7 cellular contexts compared by ENCODE assay signal in genomic region chr19:1214299-1214861, GRCh38. TPM values are rescaled to one million over a fixed set of nuclear protein-coding genes. Genes with fewer than 3 reads are reported as not detected.
A peak's percentile ranks its signal among the peaks of the same experiment; 100 is the strongest.
DNase-seq lines count a peak whose midpoint lies in the region; ATAC-seq, FAIRE-seq and TF ChIP-seq lines count a peak whose summit lies in the region.
"Had no signal": no experiment of that assay in that cellular context is flagged by ENCODE, and none has a peak within 500 bp of the region (broad histone marks: within the 10 kb centered on the region; RNA-seq: fewer than 3 reads in every experiment).

No MANE protein-coding gene starts in this region.

- H3K27me3 Mint-ChIP-seq in activated T-cell treated with anti-CD3 and anti-CD28 coated beads, Interleukin-2, amount 50 U/mL, for 72 hours (ENCODE audit: low read depth), result no peaks in the 10 kb centered on the region
- H3K27me3 Mint-ChIP-seq in type B pancreatic cell, result no peaks in the 10 kb centered on the region

- no peak overlapping the region for H3K4me3 ChIP-seq in kidney (ENCODE audit: low read length in 2 of 2)

- peaks cover 27 to 55% of the 10 kb centered on the region in 2 donors for H3K4me1 ChIP-seq in kidney (ENCODE audit: control insufficient read depth in 1 of 2, insufficient read depth in 1 of 2, low read depth in 1 of 2, low read length in 2 of 2)

- intact Hi-C loops in kidney (cut with DNase I), result no loop called here

- peak overlapping the region; percentile 99 for H3K27ac Mint-ChIP-seq in activated T-cell treated with anti-CD3 and anti-CD28 coated beads, Interleukin-2, amount 50 U/mL, for 72 hours
- peak overlapping the region; percentile 88 for H3K27ac Mint-ChIP-seq in type B pancreatic cell

- peaks cover 39% of the 10 kb centered on the region for H3K4me1 Mint-ChIP-seq in activated T-cell treated with anti-CD3 and anti-CD28 coated beads, Interleukin-2, amount 50 U/mL, for 72 hours (ENCODE audit: low read depth)
- peaks cover 15% of the 10 kb centered on the region for H3K4me1 Mint-ChIP-seq in type B pancreatic cell (ENCODE audit: unreplicated experiment)

- ATAC-seq in activated T-cell treated with anti-CD3 and anti-CD28 coated beads, Interleukin-2, amount 50 U/mL, for 72 hours (replicated peaks in 1 of 2), result no peak
- no peak for ATAC-seq in GM19351 (IDR thresholded peaks at IDR 0.05; ENCODE audit: unreplicated experiment)
- ATAC-seq in HG02970 (IDR thresholded peaks at IDR 0.05; ENCODE audit: low FRiP score, unreplicated experiment), result no peak

- no peak for FAIRE-seq in kidney (lab: Jason Lieb, UNC)

- H3K9me3 ChIP-seq in kidney (ENCODE audit: control insufficient read depth in 1 of 2, low read length in 2 of 2), result no peaks in the 10 kb centered on the region

- peaks cover 3% of the 10 kb centered on the region in 2 donors for H3K36me3 ChIP-seq in kidney (ENCODE audit: control insufficient read depth in 1 of 2, insufficient read depth in 2 of 2, low read length in 2 of 2)

- H3K27ac ChIP-seq in kidney (ENCODE audit: low read depth in 2 of 2, low read length in 2 of 2), result peak overlapping the region; percentile 86 to 90

- peak overlapping the region in 1 of 2 donors; percentile 53 for H3K9ac ChIP-seq in kidney (ENCODE audit: low read length in 2 of 2)

- no peaks in the 10 kb centered on the region for H3K9me3 Mint-ChIP-seq in activated T-cell treated with anti-CD3 and anti-CD28 coated beads, Interleukin-2, amount 50 U/mL, for 72 hours
- no peaks in the 10 kb centered on the region for H3K9me3 Mint-ChIP-seq in type B pancreatic cell

- TF ChIP-seq CTCF in kidney (IDR thresholded peaks at IDR 0.05; ENCODE audit: borderline replicate concordance, extremely low read depth, insufficient read depth), result no peak
- TF ChIP-seq CTCF in type B pancreatic cell (conservative IDR thresholded peaks at IDR 0.05), result no peak

- peak overlapping the region; percentile 85 to 96 for H3K4me3 Mint-ChIP-seq in activated T-cell treated with anti-CD3 and anti-CD28 coated beads, Interleukin-2, amount 50 U/mL, for 72 hours
- H3K4me3 Mint-ChIP-seq in type B pancreatic cell, result no peak overlapping the region

- DNase-seq in activated T-cell treated with anti-CD3 and anti-CD28 coated beads, Interleukin-2, amount 50 U/mL, for 72 hours, result no peak
- DNase-seq in activated T-cell treated with anti-CD3 and anti-CD28 coated beads for 4 hours (no peak), kidney (peak; percentile 72), type B pancreatic cell (ENCODE audit: extremely low spot score, unreplicated experiment) (no peak)
- DNase-seq: NCI-H2107 had no signal

- H3K36me3 Mint-ChIP-seq in activated T-cell treated with anti-CD3 and anti-CD28 coated beads, Interleukin-2, amount 50 U/mL, for 72 hours (ENCODE audit: insufficient read depth in 2 of 2), result peaks cover 6 to 13% of the 10 kb centered on the region in 2 donors
- H3K36me3 Mint-ChIP-seq in type B pancreatic cell, result peaks cover 8% of the 10 kb centered on the region

RNA-seq across cellular contexts. Expression of gene STK11, which starts 8.8 kb away (rescaled TPM):
- total RNA-seq in activated T-cell treated with anti-CD3 and anti-CD28 coated beads, Interleukin-2, amount 50 U/mL, for 72 hours, result 10 to 100 TPM; 81.5 to 86.3 TPM
- total RNA-seq in kidney, result 57.7 TPM
- polyA plus RNA-seq in kidney (ENCODE audit: insufficient read depth, low read depth, low replicate concordance), result 40.7 TPM
- total RNA-seq in type B pancreatic cell (ENCODE audit: low replicate concordance), result 59.9 and 64.8 TPM in 2 replicates

RNA-seq across cellular contexts. Expression of gene CBARP, which starts 23.4 kb away (rescaled TPM):
- under 1 TPM; 0.38 to 0.58 TPM for total RNA-seq in activated T-cell treated with anti-CD3 and anti-CD28 coated beads, Interleukin-2, amount 50 U/mL, for 72 hours
- total RNA-seq in kidney (1.1 TPM), type B pancreatic cell (ENCODE audit: low replicate concordance) (8.9 and 10.8 TPM in 2 replicates)
- polyA plus RNA-seq in kidney (ENCODE audit: insufficient read depth, low read depth, low replicate concordance), result 1.0 TPM

RNA-seq across cellular contexts. Expression of gene ATP5F1D, which starts 27.2 kb away (rescaled TPM):
- 100 to 1,000 TPM; 169 to 201 TPM for total RNA-seq in activated T-cell treated with anti-CD3 and anti-CD28 coated beads, Interleukin-2, amount 50 U/mL, for 72 hours
- total RNA-seq in kidney (183 TPM), type B pancreatic cell (ENCODE audit: low replicate concordance) (165 and 197 TPM in 2 replicates)
- 641 TPM for polyA plus RNA-seq in kidney (ENCODE audit: insufficient read depth, low read depth, low replicate concordance)

RNA-seq across cellular contexts. Expression of gene MIDN, which starts 34.0 kb away (rescaled TPM):
- total RNA-seq in activated T-cell treated with anti-CD3 and anti-CD28 coated beads, Interleukin-2, amount 50 U/mL, for 72 hours, result 10 to 100 TPM; 72.3 to 75.4 TPM
- 205 TPM for total RNA-seq in kidney
- polyA plus RNA-seq in kidney (ENCODE audit: insufficient read depth, low read depth, low replicate concordance), result 21.3 TPM
- total RNA-seq in type B pancreatic cell (ENCODE audit: low replicate concordance), result 122 and 127 TPM in 2 replicates

RNA-seq across cellular contexts. Expression of gene SBNO2, which starts 40.3 kb away (rescaled TPM):
- total RNA-seq in activated T-cell treated with anti-CD3 and anti-CD28 coated beads, Interleukin-2, amount 50 U/mL, for 72 hours, result 100 to 1,000 TPM; 142 to 146 TPM
- total RNA-seq in kidney, result 156 TPM
- 12.2 TPM for polyA plus RNA-seq in kidney (ENCODE audit: insufficient read depth, low read depth, low replicate concordance)
- total RNA-seq in type B pancreatic cell (ENCODE audit: low replicate concordance), result 45.5 and 60.7 TPM in 2 replicates
